21 cellular contexts compared by ENCODE assay signal in genomic region chr3:59782664-59783063, GRCh38.
"Had no signal": no experiment of that assay in that cellular context is flagged by ENCODE, and none has a peak within 500 bp of the region (broad histone marks: within the 10 kb centered on the region; RNA-seq: fewer than 3 reads in every experiment).

No MANE protein-coding gene starts in this region.

- H3K27ac Mint-ChIP-seq: brain, WTC11 had no signal

- H3K4me3 Mint-ChIP-seq: activated CD8-positive, alpha-beta memory T cell treated with anti-CD3 and anti-CD28 coated beads, Interleukin-2, amount 10 ng/mL, durations not matched to agents 7 days and 5 days; activated T-cell treated with anti-CD3 and anti-CD28 coated beads, Interleukin-2, amount 50 U/mL, for 24 hours; brain; WTC11 had no signal

- H3K9me3 Mint-ChIP-seq: activated naive CD8-positive, alpha-beta T cell treated with anti-CD3 and anti-CD28 coated beads, Interleukin-2, amount 50 U/mL, for 24 hours; central memory CD8-positive, alpha-beta T cell had no signal

- H3K27me3 ChIP-seq: MG63 had no signal

- H3K4me3 ChIP-seq: MG63, PC-9 had no signal

- H3K9me3 ChIP-seq: MG63 had no signal

- H3K36me3 Mint-ChIP-seq: activated CD8-positive, alpha-beta memory T cell treated with anti-CD3 and anti-CD28 coated beads, Interleukin-2, amount 10 ng/mL, durations not matched to agents 7 days and 5 days; brain; WTC11 had no signal

- DNase-seq: activated CD4-positive, alpha-beta T cell treated with anti-CD3 and anti-CD28 coated beads, Interleukin-2, amount 50 U/mL, for 48 hours; activated CD4-positive, CD25-positive, alpha-beta regulatory T cell treated with anti-CD3 and anti-CD28 coated beads, Interleukin-2, amount 50 U/mL, for 72 hours; activated CD8-positive, alpha-beta memory T cell treated with anti-CD3 and anti-CD28 coated beads, Interleukin-2, amount 10 ng/mL, durations not matched to agents 7 days and 5 days; activated effector memory CD4-positive, alpha-beta T cell treated with anti-CD3 and anti-CD28 coated beads, Interleukin-2, amount 50 U/mL, for 16 hours; activated naive CD4-positive, alpha-beta T cell treated with Interleukin-2 at 50 U/mL for 16 hours; activated naive CD8-positive, alpha-beta T cell treated with anti-CD3 and anti-CD28 coated beads, Interleukin-2, amount 50 U/mL, for 24 hours; activated T-cell treated with anti-CD3 and anti-CD28 coated beads, Interleukin-2, amount 50 U/mL, for 24 hours; amygdala; KBM-7; MG63; NCI-H1105; NCI-H1436; NCI-H1694 treated with DMSO at 0.1 percent for 48 hours; NCI-H2029 treated with DMSO at 0.1 percent for 48 hours; NCI-H446; NCI-H524; PC-9; SIG-M5 had no signal

- H3K36me3 ChIP-seq: MG63 had no signal

- H3K27me3 Mint-ChIP-seq: central memory CD8-positive, alpha-beta T cell had no signal
